7 cellular contexts compared by ENCODE assay signal in genomic region chr10:79142064-79142491, GRCh38.
DNase-seq lines count a peak whose midpoint lies in the region; ATAC-seq, FAIRE-seq and TF ChIP-seq lines count a peak whose summit lies in the region.

No MANE protein-coding gene starts in this region.

- peaks cover 17% of the 10 kb centered on the region; the same call in 1 of the 2 replicates for H3K36me3 ChIP-seq in GM23248 (ENCODE audit: low read depth)
- peaks cover 4% of the 10 kb centered on the region for H3K36me3 ChIP-seq in kidney epithelial cell (ENCODE audit: control insufficient read depth, insufficient read depth, low read length)

- DNase-seq in GM23248 (peak; percentile 91), T-helper 17 cell (no peak), kidney epithelial cell (ENCODE audit: low read depth) (peak; percentile 80), stromal cell of bone marrow (ENCODE audit: low read depth) (peak; percentile 71), GM10266 (ENCODE audit: extremely low spot score) (no peak), D721Med (ENCODE audit: insufficient read length, low spot score) (no peak)

- ATAC-seq in T-helper 17 cell (no peak), GM21390 (IDR thresholded peaks at IDR 0.05; ENCODE audit: unreplicated experiment) (no peak)

- TF ChIP-seq CTCF in kidney epithelial cell (IDR thresholded peaks at IDR 0.05; ENCODE audit: insufficient read depth, low read length, poor library complexity, severe bottlenecking) (no peak), GM10266 (IDR thresholded peaks at IDR 0.05; ENCODE audit: control insufficient read depth, insufficient read depth, low read depth, missing control alignments) (no peak), D721Med (IDR thresholded peaks at IDR 0.05; ENCODE audit: insufficient read depth, missing control alignments) (no peak)

- peaks cover 93% of the 10 kb centered on the region for H3K79me2 ChIP-seq in GM23248 (ENCODE audit: insufficient read depth)

- H3K9me3 ChIP-seq in GM23248 (ENCODE audit: low read depth), result no peaks in the 10 kb centered on the region
- H3K9me3 ChIP-seq in T-helper 17 cell (ENCODE audit: control insufficient read depth, low read length, poor library complexity, severe bottlenecking), result no peaks in the 10 kb centered on the region

- peak overlapping the region; percentile 48 for H3K4me2 ChIP-seq in GM23248 (ENCODE audit: unreplicated experiment)

- H3K4me3 ChIP-seq in GM23248 (peak overlapping the region; percentile 8; the same call in 1 of the 2 replicates), kidney epithelial cell (ENCODE audit: low read depth, low read length) (no peak overlapping the region)

- peak overlapping the region; percentile 80 for H3K9ac ChIP-seq in GM23248

- peaks cover 52% of the 10 kb centered on the region for H3K4me1 ChIP-seq in GM23248 (ENCODE audit: insufficient read depth)

- in situ Hi-C loops in GM23248 (cut with MboI), result no loop called here

- H2AFZ ChIP-seq in GM23248, result no peak overlapping the region

- no peaks in the 10 kb centered on the region for H4K20me1 ChIP-seq in GM23248 (ENCODE audit: insufficient read depth)

- peaks cover 47% of the 10 kb centered on the region for H3K4me1 Mint-ChIP-seq in T-helper 17 cell

- WGBS in GM23248 (ENCODE audit: low coverage in 1 of 2, low lambda C conversion rate in 2 of 2, missing lambda C conversion rate in 2 of 2), 2 experiments, result 3 to 8% methylated on average over 10 of the region's 10 CpGs

- H3K36me3 Mint-ChIP-seq in T-helper 17 cell (ENCODE audit: low read depth), result peaks cover 12% of the 10 kb centered on the region

- no peaks in the 10 kb centered on the region for H3K27me3 Mint-ChIP-seq in T-helper 17 cell

- no peaks in the 10 kb centered on the region for H3K9me2 ChIP-seq in GM23248 (ENCODE audit: insufficient read depth)

- H3K27ac ChIP-seq in GM23248, result peak overlapping the region; percentile 92

- H3K27ac Mint-ChIP-seq in T-helper 17 cell, result peak overlapping the region; percentile 89

- no peak overlapping the region for H3K4me3 Mint-ChIP-seq in T-helper 17 cell

- peaks cover 45% of the 10 kb centered on the region for H3F3A ChIP-seq in GM23248 (ENCODE audit: insufficient read depth)

- H3K27me3 ChIP-seq in GM23248 (replicated peaks; ENCODE audit: insufficient read depth), result no peaks in the 10 kb centered on the region
- no peaks in the 10 kb centered on the region for H3K27me3 ChIP-seq in kidney epithelial cell (ENCODE audit: control insufficient read depth, insufficient read depth, low read length)

- no peak for FAIRE-seq in D721Med (lab: Jason Lieb, UNC)

Comparison
In these comparisons a context has a peak if more than half of its experiments do, and no peak if none do; other contexts are left out.
1. DNase-seq: peak in GM23248 (single experiment), kidney epithelial cell (single experiment) and stromal cell of bone marrow (single experiment); none in T-helper 17 cell (0 of 3), GM10266 (single experiment) and D721Med (single experiment).